In genomic region chr7:14551326-14551725, GRCh38 we compare ENCODE assay signal across 18 cellular contexts.
A peak's percentile ranks its signal among the peaks of the same experiment; 100 is the strongest.
DNase-seq lines count a peak whose midpoint lies in the region; ATAC-seq, FAIRE-seq and TF ChIP-seq lines count a peak whose summit lies in the region.
"Had no signal": no experiment of that assay in that cellular context is flagged by ENCODE, and none has a peak within 500 bp of the region (broad histone marks: within the 10 kb centered on the region; RNA-seq: fewer than 3 reads in every experiment).

No MANE protein-coding gene starts in this region.

- in situ Hi-C loops in G401 (cut with HindIII; ENCODE audit: low sequenced_read_pairs): no loop called here

- intact Hi-C loops in pancreas (cut with DNase I): no loop called here

- DNase-seq in G401 (ENCODE audit: low spot score): peak; percentile 9
- DNase-seq in NCI-H446 (lab: John Stamatoyannopoulos, UW): peak; percentile 68 to 85
- DNase-seq in cerebellar cortex (ENCODE audit: low spot score): peak; percentile 6
- DNase-seq in pancreas: no peak
- no peak for DNase-seq in stimulated activated CD4-positive, alpha-beta T cell treated with anti-CD3 and anti-CD28 coated beads, Interleukin-1b, Interleukin-23, amount 100 ng/mL, for 48 hours
- DNase-seq in urothelium cell line (ENCODE audit: low spot score): no peak
- DNase-seq: CD8-positive, alpha-beta T cell; COR-L47; DMS153; DMS79 treated with DMSO at 0.1 percent for 48 hours; EL; GDM1; H9; IMR-90 had no signal

- WGBS in pancreas, 2 donors: 8 to 15% methylated on average over 1 of the region's 1 CpG

- no peak for TF ChIP-seq CTCF in pancreas (IDR thresholded peaks at IDR 0.05)

- no peaks in the 10 kb centered on the region for H3K9me3 ChIP-seq in pancreas
- H3K9me3 ChIP-seq: A549 had no signal

- H3K4me3 ChIP-seq in pancreas: no peak overlapping the region
- H3K4me3 ChIP-seq: A549, GM23338 had no signal

- no peaks in the 10 kb centered on the region for H3K27me3 ChIP-seq in pancreas

- FAIRE-seq in pancreas (lab: Jason Lieb, UNC): no peak
- FAIRE-seq in urothelium cell line (lab: Jason Lieb, UNC): no peak
- FAIRE-seq: A549, D721Med, GM12892 had no signal

- H3K27ac ChIP-seq in pancreas: no peak overlapping the region
- H3K27ac ChIP-seq: A549 had no signal

- H3K36me3 ChIP-seq in pancreas: no peaks in the 10 kb centered on the region

- peak; percentile 76 to 84 (median 80) for ATAC-seq in pancreas
- ATAC-seq: A549; CD8-positive, alpha-beta T cell; GM23338 had no signal

- peaks cover 6 to 12% (median 10%) of the 10 kb centered on the region in 3 donors for H3K4me1 ChIP-seq in pancreas
- H3K4me1 ChIP-seq: A549 had no signal

Comparison
In these comparisons a context has a peak if more than half of its experiments do, and no peak if none do; other contexts are left out.
1. DNase-seq: peak in G401 (single experiment), NCI-H446 (2 of 2) and cerebellar cortex (single experiment); none in pancreas (0 of 6), stimulated activated CD4-positive, alpha-beta T cell treated with anti-CD3 and anti-CD28 coated beads, Interleukin-1b, Interleukin-23, amount 100 ng/mL, for 48 hours (single experiment) and urothelium cell line (single experiment).